ENCODE assay signal across 1 cellular context in genomic region chr2:113088173-113088992, GRCh38.
TF ChIP-seq lines count a peak whose summit lies in the region.

No MANE protein-coding gene starts in this region.

TF ChIP-seq in HepG2, 621 proteins besides CTCF, POLR2A, EP300 and RAD21 (continued from another document and continues in another):
- TF ChIP-seq ZNF639 (CRISPR knock-in tag; conservative IDR thresholded peaks at IDR 0.05) (no peak), HDAC1 (CRISPR knock-in tag; IDR thresholded peaks at IDR 0.05) (peak; percentile 66), ZNF747 (CRISPR knock-in tag; IDR thresholded peaks at IDR 0.05; ENCODE audit: borderline replicate concordance) (0 out of 2 replicates have a peak, but pooled peaks have one; percentile 57), KDM1A (CRISPR knock-in tag; IDR thresholded peaks at IDR 0.05) (peak; percentile 70; the same call in 1 of the 2 replicates), CENPBD1 (CRISPR knock-in tag; IDR thresholded peaks at IDR 0.05; ENCODE audit: borderline replicate concordance, low read depth) (no peak), SNAI1 (CRISPR knock-in tag; IDR thresholded peaks at IDR 0.05; ENCODE audit: borderline replicate concordance) (no peak), NRL (CRISPR knock-in tag; IDR thresholded peaks at IDR 0.05; ENCODE audit: borderline replicate concordance) (no peak), MXD1 (CRISPR knock-in tag; IDR thresholded peaks at IDR 0.05) (no peak), ZNF775 (CRISPR knock-in tag; IDR thresholded peaks at IDR 0.05; ENCODE audit: borderline replicate concordance) (no peak), RFX5 (IDR thresholded peaks at IDR 0.05; ENCODE audit: low read depth, low read length) (no peak), NFAT5 (CRISPR knock-in tag; IDR thresholded peaks at IDR 0.05) (no peak), TOPORS (CRISPR knock-in tag; IDR thresholded peaks at IDR 0.05) (no peak), ZNF710 (CRISPR knock-in tag; IDR thresholded peaks at IDR 0.05; ENCODE audit: borderline replicate concordance) (peak; percentile 53; the same call in 1 of the 2 replicates), PAF1 (CRISPR knock-in tag; IDR thresholded peaks at IDR 0.05) (no peak), NR2F2 (IDR thresholded peaks at IDR 0.05; ENCODE audit: borderline replicate concordance, low read depth) (no peak; the same call in 1 of the 2 replicates), HNRNPUL1 (IDR thresholded peaks at IDR 0.05; ENCODE audit: low read depth, low read length) (no peak), SRF (IDR thresholded peaks at IDR 0.05; ENCODE audit: low read depth, low read length) (no peak), ZNF362 (CRISPR knock-in tag; IDR thresholded peaks at IDR 0.05; ENCODE audit: borderline replicate concordance) (no peak), MLLT10 (CRISPR knock-in tag; IDR thresholded peaks at IDR 0.05) (no peak), KDM5B (CRISPR knock-in tag; IDR thresholded peaks at IDR 0.05; ENCODE audit: borderline replicate concordance) (no peak), SMAD3 (CRISPR knock-in tag; IDR thresholded peaks at IDR 0.05) (0 out of 2 replicates have a peak, but pooled peaks have one; percentile 65), PRDM15 (CRISPR knock-in tag; IDR thresholded peaks at IDR 0.05) (no peak), ZNF768 (CRISPR knock-in tag; IDR thresholded peaks at IDR 0.05) (no peak), BATF2 (CRISPR knock-in tag; IDR thresholded peaks at IDR 0.05) (no peak), ZNF598 (CRISPR knock-in tag; IDR thresholded peaks at IDR 0.05; ENCODE audit: borderline replicate concordance) (no peak), FOXK2 (IDR thresholded peaks at IDR 0.05) (no peak), NKX3-1 (CRISPR knock-in tag; IDR thresholded peaks at IDR 0.05) (no peak), ZNF605 (CRISPR knock-in tag; IDR thresholded peaks at IDR 0.05) (peak; percentile 84; the same call in 1 of the 2 replicates), ZNF280B (CRISPR knock-in tag; IDR thresholded peaks at IDR 0.05; ENCODE audit: borderline replicate concordance) (no peak), TBP (CRISPR knock-in tag; IDR thresholded peaks at IDR 0.05) (no peak), ONECUT2 (CRISPR knock-in tag; IDR thresholded peaks at IDR 0.05) (peak; percentile 26; the same call in 1 of the 2 replicates), SP140L (CRISPR knock-in tag; IDR thresholded peaks at IDR 0.05; ENCODE audit: borderline replicate concordance) (peak; percentile 46; the same call in 1 of the 2 replicates), PRDM4 (CRISPR knock-in tag; IDR thresholded peaks at IDR 0.05; ENCODE audit: borderline replicate concordance) (no peak), FUBP1 (CRISPR knock-in tag; IDR thresholded peaks at IDR 0.05; ENCODE audit: borderline replicate concordance) (no peak), TAF15 (IDR thresholded peaks at IDR 0.05; ENCODE audit: low read depth, low read length, poor library complexity, severe bottlenecking) (no peak), ZFY (CRISPR knock-in tag; IDR thresholded peaks at IDR 0.05) (no peak), ZFP36 (IDR thresholded peaks at IDR 0.05; ENCODE audit: borderline replicate concordance, low read depth, low read length, partially characterized antibody) (no peak), SNRNP70 (IDR thresholded peaks at IDR 0.05; ENCODE audit: low read depth, low read length) (no peak)
